Comparison of ENCODE assay signal across 15 cellular contexts in the genomic region with DNA sequence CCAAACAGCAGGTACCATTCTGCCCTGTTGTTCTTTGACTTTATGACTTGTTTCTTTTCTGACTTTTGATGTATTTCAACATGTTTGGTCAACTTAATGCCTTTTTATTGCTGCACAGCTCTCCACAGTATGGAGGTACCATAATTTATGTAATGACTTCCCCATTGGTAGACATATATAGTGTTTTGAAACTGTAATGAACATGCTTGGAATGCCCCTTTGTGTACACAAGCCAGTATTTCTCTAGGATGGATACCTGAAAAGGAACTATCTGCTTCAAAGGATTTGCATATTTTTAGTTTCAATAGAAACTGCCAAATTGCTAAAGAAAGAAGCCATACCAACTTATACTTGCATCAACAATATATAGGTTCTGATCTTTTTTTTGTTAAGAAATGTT.
A peak's percentile ranks its signal among the peaks of the same experiment; 100 is the strongest.
DNase-seq lines count a peak whose midpoint lies in the region; ATAC-seq and TF ChIP-seq lines count a peak whose summit lies in the region.
"Had no signal": no experiment of that assay in that cellular context is flagged by ENCODE, and none has a peak within 500 bp of the region (broad histone marks: within the 10 kb centered on the region; RNA-seq: fewer than 3 reads in every experiment).

No MANE protein-coding gene starts in this region.

- BruUV-seq in PC-9 (replicated peaks; lab: Mats Ljungman, UMichigan) = no TSS peak

- CTCF ChIA-PET in PC-9 (lab: Charles Lee) = no interaction called here

- peaks cover 25 to 92% of the 10 kb centered on the region in 2 donors for H3K27me3 Mint-ChIP-seq in natural killer cell (ENCODE audit: low read depth in 2 of 2)

- no peak overlapping the region for H3K9ac ChIP-seq in MM.1S (ENCODE audit: low read length)

- H3K4me3 ChIP-seq in MM.1S (ENCODE audit: low read length) = no peak overlapping the region
- H3K4me3 ChIP-seq in PC-9 = no peak overlapping the region
- no peak overlapping the region for H3K4me3 ChIP-seq in ascending aorta
- H3K4me3 ChIP-seq: GM23338 had no signal

- POLR2A ChIA-PET in PC-9 (lab: Charles Lee; ENCODE audit: unreplicated experiment) = no interaction called here

- H3K9me3 ChIP-seq in MM.1S (replicated peaks; ENCODE audit: insufficient read depth, low read length) (no peaks in the 10 kb centered on the region), PC-9 (ENCODE audit: insufficient read depth, low read depth) (peaks cover 20% of the 10 kb centered on the region; the same call in 1 of the 2 replicates), ascending aorta (peaks cover 0 to 3% of the 10 kb centered on the region in 2 donors)

- H3K4me3 Mint-ChIP-seq in natural killer cell = no peak overlapping the region
- H3K4me3 Mint-ChIP-seq: CD4-positive, alpha-beta memory T cell; GM23338; H9 had no signal

- no peaks in the 10 kb centered on the region for H3K9me2 ChIP-seq in MM.1S (replicated peaks; ENCODE audit: insufficient read depth, low read length)
- H3K9me2 ChIP-seq in PC-9 (ENCODE audit: insufficient read depth) = no peaks in the 10 kb centered on the region

- H3K27ac ChIP-seq in MM.1S (ENCODE audit: low read length) (no peak overlapping the region), PC-9 (peak overlapping the region; percentile 58; the same call in 1 of the 2 replicates), ascending aorta (no peak overlapping the region)

- DNase-seq in MM.1S = no peak
- DNase-seq in PC-9 = no peak
- no peak for DNase-seq in Right ventricle myocardium inferior (ENCODE audit: missing footprints)
- no peak for DNase-seq in natural killer cell
- DNase-seq in ascending aorta (ENCODE audit: low spot score in 2 of 2) = no peak
- DNase-seq: C1 segment of cervical spinal cord; Calu3; CD4-positive, alpha-beta memory T cell; COR-L47; DMS153; DND-41; H9 had no signal

- no peak overlapping the region for H3K27ac Mint-ChIP-seq in natural killer cell
- H3K27ac Mint-ChIP-seq: CD4-positive, alpha-beta memory T cell; GM23338; H9 had no signal

- H3K27me3 ChIP-seq in MM.1S (replicated peaks; ENCODE audit: insufficient read depth, low read length) (no peaks in the 10 kb centered on the region), PC-9 (ENCODE audit: insufficient read depth, low read depth) (no peaks in the 10 kb centered on the region), ascending aorta (no peaks in the 10 kb centered on the region)

- H3K36me3 Mint-ChIP-seq in natural killer cell = no peaks in the 10 kb centered on the region
- H3K36me3 Mint-ChIP-seq: CD4-positive, alpha-beta memory T cell had no signal

- no peaks in the 10 kb centered on the region for H3K79me2 ChIP-seq in MM.1S (ENCODE audit: low read length)
- H3K79me2 ChIP-seq in PC-9 (ENCODE audit: low read depth) = no peaks in the 10 kb centered on the region

- H3K4me2 ChIP-seq in MM.1S (ENCODE audit: low read depth, low read length) (peak overlapping the region; percentile 11; the same call in 1 of the 2 replicates), PC-9 (no peak overlapping the region)
- H3K4me2 ChIP-seq: GM23338 had no signal

- H3K4me1 Mint-ChIP-seq in natural killer cell = no peaks in the 10 kb centered on the region
- H3K4me1 Mint-ChIP-seq: CD4-positive, alpha-beta memory T cell had no signal

- H3K36me3 ChIP-seq in MM.1S (replicated peaks; ENCODE audit: insufficient read depth, low read length) (no peaks in the 10 kb centered on the region), PC-9 (ENCODE audit: low read depth) (no peaks in the 10 kb centered on the region), ascending aorta (no peaks in the 10 kb centered on the region)

- ATAC-seq in HG02938 (IDR thresholded peaks at IDR 0.05; ENCODE audit: unreplicated experiment) = peak; percentile 61
- ATAC-seq in Right ventricle myocardium inferior = no peak
- no peak for ATAC-seq in natural killer cell
- ATAC-seq: GM23338, HCT116 had no signal

- TF ChIP-seq CTCF in MM.1S (IDR thresholded peaks at IDR 0.05; ENCODE audit: low read length) (no peak), PC-9 (conservative IDR thresholded peaks at IDR 0.05) (no peak), natural killer cell (IDR thresholded peaks at IDR 0.05) (no peak), ascending aorta (IDR thresholded peaks at IDR 0.05) (no peak)

- no peaks in the 10 kb centered on the region for H3F3A ChIP-seq in MM.1S (ENCODE audit: insufficient read depth, low read length)
- H3F3A ChIP-seq in PC-9 (ENCODE audit: insufficient read depth, low read depth) = peaks cover 21% of the 10 kb centered on the region

- no peaks in the 10 kb centered on the region for H3K9me3 Mint-ChIP-seq in natural killer cell
- H3K9me3 Mint-ChIP-seq: GM23338, H9 had no signal

- peaks cover 9% of the 10 kb centered on the region for H3K4me1 ChIP-seq in MM.1S (ENCODE audit: low read length)
- H3K4me1 ChIP-seq in PC-9 (replicated peaks; ENCODE audit: insufficient read depth) = peaks cover 26% of the 10 kb centered on the region
- no peaks in the 10 kb centered on the region for H3K4me1 ChIP-seq in ascending aorta

- intact Hi-C loops in PC-9 (cut with micrococcal nuclease; ENCODE audit: unreplicated experiment) (no loop called here), Right ventricle myocardium inferior (cut with DNase I) (no loop called here), natural killer cell (cut with micrococcal nuclease) (no loop called here), ascending aorta (cut with DNase I) (no loop called here)

- H2AFZ ChIP-seq in MM.1S (ENCODE audit: low read length) = no peak overlapping the region
- no peak overlapping the region for H2AFZ ChIP-seq in PC-9
- H2AFZ ChIP-seq: GM23338 had no signal

- no peaks in the 10 kb centered on the region for H4K20me1 ChIP-seq in MM.1S (ENCODE audit: insufficient read depth, low read length)
- no peaks in the 10 kb centered on the region for H4K20me1 ChIP-seq in PC-9 (ENCODE audit: insufficient read depth)
